ENCODE assay signal across 13 cellular contexts in genomic region chr3:177141471-177141870, GRCh38. TPM values are rescaled to one million over a fixed set of nuclear protein-coding genes. Genes with fewer than 3 reads are reported as not detected.
A peak's percentile ranks its signal among the peaks of the same experiment; 100 is the strongest.
DNase-seq lines count a peak whose midpoint lies in the region; ATAC-seq and TF ChIP-seq lines count a peak whose summit lies in the region.
"Had no signal": no experiment of that assay in that cellular context is flagged by ENCODE, and none has a peak within 500 bp of the region (broad histone marks: within the 10 kb centered on the region; RNA-seq: fewer than 3 reads in every experiment).

No MANE protein-coding gene starts in this region.

- no peak for ATAC-seq in activated CD4-positive, alpha-beta T cell treated with anti-CD3 and anti-CD28 coated beads for 36 hours
- ATAC-seq in natural killer cell, result no peak
- no peak for ATAC-seq in GM18861 (IDR thresholded peaks at IDR 0.05; ENCODE audit: unreplicated experiment)

- H3K27ac Mint-ChIP-seq in activated CD4-positive, alpha-beta T cell treated with anti-CD3 and anti-CD28 coated beads for 36 hours, result peak overlapping the region; percentile 56
- peak overlapping the region; percentile 80 for H3K27ac Mint-ChIP-seq in activated T-helper 1 cell treated with anti-CD3 and anti-CD28 coated beads, Interleukin-12 subunit alpha, Interleukin-12 subunit beta, Interleukin-2, Interleukin-4 antibody, amounts not matched to agents 30 ng/mL and 10 ng/mL and 1 ng/mL, durations not matched to agents 14 hours and 24 hours and 36 hours
- H3K27ac Mint-ChIP-seq in natural killer cell, result peak overlapping the region; percentile 5 to 19

- H3K4me1 Mint-ChIP-seq in activated CD4-positive, alpha-beta T cell treated with anti-CD3 and anti-CD28 coated beads for 36 hours, result peaks cover 86% of the 10 kb centered on the region
- H3K4me1 Mint-ChIP-seq in activated T-helper 1 cell treated with anti-CD3 and anti-CD28 coated beads, Interleukin-12 subunit alpha, Interleukin-12 subunit beta, Interleukin-2, Interleukin-4 antibody, amounts not matched to agents 30 ng/mL and 10 ng/mL and 1 ng/mL, durations not matched to agents 14 hours and 24 hours and 36 hours (ENCODE audit: low read depth), result peaks cover 71% of the 10 kb centered on the region
- H3K4me1 Mint-ChIP-seq in natural killer cell, result peaks cover 60 to 73% of the 10 kb centered on the region in 2 donors

- H3K9me3 Mint-ChIP-seq in activated CD4-positive, alpha-beta T cell treated with anti-CD3 and anti-CD28 coated beads for 36 hours (ENCODE audit: low read depth), result no peaks in the 10 kb centered on the region
- no peaks in the 10 kb centered on the region for H3K9me3 Mint-ChIP-seq in activated T-helper 1 cell treated with anti-CD3 and anti-CD28 coated beads, Interleukin-12 subunit alpha, Interleukin-12 subunit beta, Interleukin-2, Interleukin-4 antibody, amounts not matched to agents 30 ng/mL and 10 ng/mL and 1 ng/mL, durations not matched to agents 14 hours and 24 hours and 36 hours
- H3K9me3 Mint-ChIP-seq in natural killer cell, result no peaks in the 10 kb centered on the region

- CTCF ChIA-PET in activated CD4-positive, alpha-beta T cell treated with anti-CD3 and anti-CD28 coated beads for 36 hours (lab: Charles Lee), result interaction anchor here (0.6 to 1.2 kb wide), 4 partner anchors 8 to 1310 kb away, joined by 3 read pairs; no protein-coding TSS in a partner anchor

- no peak for TF ChIP-seq CTCF in natural killer cell (IDR thresholded peaks at IDR 0.05)

- H3K36me3 Mint-ChIP-seq in activated CD4-positive, alpha-beta T cell treated with anti-CD3 and anti-CD28 coated beads for 36 hours (ENCODE audit: low read depth), result peaks cover 24% of the 10 kb centered on the region
- H3K36me3 Mint-ChIP-seq in activated T-helper 1 cell treated with anti-CD3 and anti-CD28 coated beads, Interleukin-12 subunit alpha, Interleukin-12 subunit beta, Interleukin-2, Interleukin-4 antibody, amounts not matched to agents 30 ng/mL and 10 ng/mL and 1 ng/mL, durations not matched to agents 14 hours and 24 hours and 36 hours (ENCODE audit: low read depth), result peaks cover 28% of the 10 kb centered on the region
- H3K36me3 Mint-ChIP-seq in natural killer cell, result no peaks in the 10 kb centered on the region

- POLR2A ChIA-PET in activated CD4-positive, alpha-beta T cell treated with anti-CD3 and anti-CD28 coated beads for 36 hours (lab: Charles Lee), result no interaction called here

- intact Hi-C loops in activated CD4-positive, alpha-beta T cell treated with anti-CD3 and anti-CD28 coated beads for 36 hours (cut with DNase I, micrococcal nuclease), result loop anchor here (2.0 to 5.0 kb wide), 3 partner anchors 17 to 216 kb away; no protein-coding TSS in a partner anchor
- intact Hi-C loops in activated T-helper 1 cell treated with anti-CD3 and anti-CD28 coated beads, Interleukin-12 subunit alpha, Interleukin-12 subunit beta, Interleukin-2, Interleukin-4 antibody, amounts not matched to agents 30 ng/mL and 10 ng/mL and 1 ng/mL, durations not matched to agents 14 hours and 24 hours and 36 hours (cut with micrococcal nuclease), result loop anchor here (1.0 to 2.0 kb wide), 2 partner anchors 55 to 85 kb away; no protein-coding TSS in a partner anchor
- intact Hi-C loops in natural killer cell (cut with micrococcal nuclease), result no loop called here

- no peak for DNase-seq in activated CD4-positive, alpha-beta T cell treated with anti-CD3 and anti-CD28 coated beads for 36 hours
- DNase-seq in activated CD4-positive, alpha-beta T cell treated with anti-CD3 and anti-CD28 coated beads for 1 hour, result no peak
- DNase-seq in LHCN-M2 (ENCODE audit: low read depth) (peak; percentile 35), natural killer cell (no peak), hypothalamus (lab: John Stamatoyannopoulos, UW) (no peak), ecto neural progenitor cell (ENCODE audit: low spot score) (no peak)
- DNase-seq in activated T-helper 1 cell treated with anti-CD3 and anti-CD28 coated beads, Interleukin-12 subunit alpha, Interleukin-12 subunit beta, Interleukin-2, Interleukin-4 antibody, amounts not matched to agents 30 ng/mL and 10 ng/mL and 1 ng/mL, durations not matched to agents 14 hours and 24 hours and 36 hours (ENCODE audit: low spot score), result no peak
- DNase-seq: Calu3, GF-D8, Kasumi-1, NCI-H748 treated with DMSO at 0.1 percent for 48 hours, T-helper 9 cell had no signal

- H3K27me3 Mint-ChIP-seq in activated CD4-positive, alpha-beta T cell treated with anti-CD3 and anti-CD28 coated beads for 36 hours, result no peaks in the 10 kb centered on the region
- H3K27me3 Mint-ChIP-seq in activated T-helper 1 cell treated with anti-CD3 and anti-CD28 coated beads, Interleukin-12 subunit alpha, Interleukin-12 subunit beta, Interleukin-2, Interleukin-4 antibody, amounts not matched to agents 30 ng/mL and 10 ng/mL and 1 ng/mL, durations not matched to agents 14 hours and 24 hours and 36 hours (ENCODE audit: insufficient read depth), result no peaks in the 10 kb centered on the region
- no peaks in the 10 kb centered on the region for H3K27me3 Mint-ChIP-seq in natural killer cell (ENCODE audit: low read depth in 2 of 2)

- H3K4me3 Mint-ChIP-seq in activated CD4-positive, alpha-beta T cell treated with anti-CD3 and anti-CD28 coated beads for 36 hours, result no peak overlapping the region
- no peak overlapping the region for H3K4me3 Mint-ChIP-seq in activated T-helper 1 cell treated with anti-CD3 and anti-CD28 coated beads, Interleukin-12 subunit alpha, Interleukin-12 subunit beta, Interleukin-2, Interleukin-4 antibody, amounts not matched to agents 30 ng/mL and 10 ng/mL and 1 ng/mL, durations not matched to agents 14 hours and 24 hours and 36 hours
- no peak overlapping the region for H3K4me3 Mint-ChIP-seq in natural killer cell

RNA-seq across cellular contexts. Expression of gene TBL1XR1, which starts 55.8 kb away (rescaled TPM):
- total RNA-seq in activated CD4-positive, alpha-beta T cell treated with anti-CD3 and anti-CD28 coated beads for 36 hours, result 100 to 1,000 TPM; 164 to 226 TPM
- total RNA-seq in LHCN-M2 (2014; rRNA removed), result 69.4 and 78.2 TPM in 2 replicates
- polyA plus RNA-seq in LHCN-M2 (2012), result 39.9 TPM
- total RNA-seq in activated T-helper 1 cell treated with anti-CD3 and anti-CD28 coated beads, Interleukin-12 subunit alpha, Interleukin-12 subunit beta, Interleukin-2, Interleukin-4 antibody, amounts not matched to agents 30 ng/mL and 10 ng/mL and 1 ng/mL, durations not matched to agents 14 hours and 24 hours and 36 hours, result 184 and 190 TPM in 2 replicates
- total RNA-seq in natural killer cell, result 100 to 1,000 TPM in 1 of 3 donors, 10 to 100 TPM in 2; 74.6 to 118 (median 81.7) TPM

Comparison
In these comparisons a context has a peak if more than half of its experiments do, and no peak if none do; other contexts are left out.
1. H3K27ac Mint-ChIP-seq: peak in every context shown above with its lines; median percentile 80 in activated T-helper 1 cell treated with anti-CD3 and anti-CD28 coated beads, Interleukin-12 subunit alpha, Interleukin-12 subunit beta, Interleukin-2, Interleukin-4 antibody, amounts not matched to agents 30 ng/mL and 10 ng/mL and 1 ng/mL, durations not matched to agents 14 hours and 24 hours and 36 hours; 56 in activated CD4-positive, alpha-beta T cell treated with anti-CD3 and anti-CD28 coated beads for 36 hours; 12 in natural killer cell.